Comparison of ENCODE assay signal across 1 cellular context in the genomic region with DNA sequence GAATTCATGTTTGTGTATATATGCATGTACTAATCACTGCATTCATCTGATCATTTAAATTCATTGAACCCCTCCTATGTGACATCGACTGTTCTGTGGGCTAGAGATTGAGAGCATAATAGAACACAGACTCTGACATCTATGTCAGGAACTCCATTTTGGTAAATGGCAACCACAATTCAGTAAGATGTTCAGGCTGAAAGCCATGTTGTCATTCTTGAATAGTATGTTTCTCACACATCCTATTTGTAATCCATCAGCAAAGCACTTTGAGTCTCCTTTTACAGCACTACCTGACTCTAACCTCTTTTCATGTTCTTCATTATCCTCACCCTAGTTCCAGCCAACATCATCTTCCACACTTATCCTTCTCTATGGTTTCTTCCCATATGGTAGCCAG.
A peak's percentile ranks its signal among the peaks of the same experiment; 100 is the strongest.
TF ChIP-seq lines count a peak whose summit lies in the region.

No MANE protein-coding gene starts in this region.

TF ChIP-seq in neural cell, 6 proteins besides CTCF, POLR2A, EP300 and RAD21:
- TF ChIP-seq, protein P1, sequence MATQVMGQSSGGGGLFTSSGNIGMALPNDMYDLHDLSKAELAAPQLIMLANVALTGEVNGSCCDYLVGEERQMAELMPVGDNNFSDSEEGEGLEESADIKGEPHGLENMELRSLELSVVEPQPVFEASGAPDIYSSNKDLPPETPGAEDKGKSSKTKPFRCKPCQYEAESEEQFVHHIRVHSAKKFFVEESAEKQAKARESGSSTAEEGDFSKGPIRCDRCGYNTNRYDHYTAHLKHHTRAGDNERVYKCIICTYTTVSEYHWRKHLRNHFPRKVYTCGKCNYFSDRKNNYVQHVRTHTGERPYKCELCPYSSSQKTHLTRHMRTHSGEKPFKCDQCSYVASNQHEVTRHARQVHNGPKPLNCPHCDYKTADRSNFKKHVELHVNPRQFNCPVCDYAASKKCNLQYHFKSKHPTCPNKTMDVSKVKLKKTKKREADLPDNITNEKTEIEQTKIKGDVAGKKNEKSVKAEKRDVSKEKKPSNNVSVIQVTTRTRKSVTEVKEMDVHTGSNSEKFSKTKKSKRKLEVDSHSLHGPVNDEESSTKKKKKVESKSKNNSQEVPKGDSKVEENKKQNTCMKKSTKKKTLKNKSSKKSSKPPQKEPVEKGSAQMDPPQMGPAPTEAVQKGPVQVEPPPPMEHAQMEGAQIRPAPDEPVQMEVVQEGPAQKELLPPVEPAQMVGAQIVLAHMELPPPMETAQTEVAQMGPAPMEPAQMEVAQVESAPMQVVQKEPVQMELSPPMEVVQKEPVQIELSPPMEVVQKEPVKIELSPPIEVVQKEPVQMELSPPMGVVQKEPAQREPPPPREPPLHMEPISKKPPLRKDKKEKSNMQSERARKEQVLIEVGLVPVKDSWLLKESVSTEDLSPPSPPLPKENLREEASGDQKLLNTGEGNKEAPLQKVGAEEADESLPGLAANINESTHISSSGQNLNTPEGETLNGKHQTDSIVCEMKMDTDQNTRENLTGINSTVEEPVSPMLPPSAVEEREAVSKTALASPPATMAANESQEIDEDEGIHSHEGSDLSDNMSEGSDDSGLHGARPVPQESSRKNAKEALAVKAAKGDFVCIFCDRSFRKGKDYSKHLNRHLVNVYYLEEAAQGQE (IDR thresholded peaks at IDR 0.05; ENCODE audit: borderline replicate concordance) = no peak
- TF ChIP-seq POLR2AphosphoS5 (IDR thresholded peaks at IDR 0.05) = peak; percentile 59
- no peak for TF ChIP-seq SMC3 (conservative IDR thresholded peaks at IDR 0.05; ENCODE audit: poor library complexity)
- no peak for TF ChIP-seq EZH2 (IDR thresholded peaks at IDR 0.05; ENCODE audit: borderline replicate concordance, insufficient read depth, low read length, poor library complexity, severe bottlenecking)
- TF ChIP-seq TAF1 (IDR thresholded peaks at IDR 0.05; ENCODE audit: low read depth) = no peak
- TF ChIP-seq MXI1 (conservative IDR thresholded peaks at IDR 0.05; ENCODE audit: poor library complexity, severe bottlenecking) = no peak
